In the genomic region with DNA sequence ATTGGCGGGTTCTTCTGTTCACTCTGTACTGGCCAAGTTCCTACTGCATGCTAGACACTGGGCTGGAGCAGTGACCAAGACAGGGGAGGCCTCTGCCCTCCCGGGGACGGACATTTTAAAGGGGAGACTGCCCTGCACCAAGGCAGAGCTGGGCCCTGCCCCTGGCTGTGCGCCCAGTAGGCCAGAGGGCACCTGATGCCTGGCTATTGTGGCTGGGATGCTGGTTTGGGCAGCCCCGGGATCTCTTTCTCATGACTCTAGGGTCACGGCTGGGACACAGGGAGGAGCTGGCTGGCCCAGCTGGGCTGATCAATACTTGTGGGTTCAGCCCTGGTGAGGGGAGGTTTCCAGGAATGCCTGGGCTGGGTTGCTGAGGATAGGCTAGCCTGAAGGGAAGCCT, we compare ENCODE assay signal across 1 cellular context.
A peak's percentile ranks its signal among the peaks of the same experiment; 100 is the strongest.
TF ChIP-seq lines count a peak whose summit lies in the region.

No MANE protein-coding gene starts in this region.

TF ChIP-seq in HepG2, 621 proteins besides CTCF, POLR2A, EP300 and RAD21:
- TF ChIP-seq, protein P1, sequence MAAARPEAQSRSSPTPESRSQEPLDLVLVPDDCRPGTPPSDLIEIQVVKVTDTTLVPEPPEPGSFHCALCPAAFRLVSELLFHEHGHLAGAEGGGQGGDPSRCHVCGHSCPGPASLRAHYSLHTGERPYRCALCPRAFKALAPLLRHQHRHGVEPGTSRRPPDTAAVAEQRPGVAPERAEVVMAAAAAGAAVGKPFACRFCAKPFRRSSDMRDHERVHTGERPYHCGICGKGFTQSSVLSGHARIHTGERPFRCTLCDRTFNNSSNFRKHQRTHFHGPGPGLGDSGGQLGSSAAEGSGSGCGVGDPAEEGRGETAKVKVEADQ (CRISPR knock-in tag; IDR thresholded peaks at IDR 0.05; ENCODE audit: borderline replicate concordance): no peak
- TF ChIP-seq SOX5 (CRISPR knock-in tag; IDR thresholded peaks at IDR 0.05; ENCODE audit: borderline replicate concordance): no peak
- peak; percentile 86 for TF ChIP-seq BCL6 (CRISPR knock-in tag; IDR thresholded peaks at IDR 0.05)
- no peak for TF ChIP-seq ZNF24 (IDR thresholded peaks at IDR 0.05)
- TF ChIP-seq RARA (CRISPR knock-in tag; IDR thresholded peaks at IDR 0.05): peak; percentile 60
- no peak for TF ChIP-seq SP140L (CRISPR knock-in tag; IDR thresholded peaks at IDR 0.05; ENCODE audit: borderline replicate concordance)
- TF ChIP-seq SCMH1 (CRISPR knock-in tag; IDR thresholded peaks at IDR 0.05; ENCODE audit: borderline replicate concordance): no peak
- no peak for TF ChIP-seq ZNF83 (CRISPR knock-in tag; IDR thresholded peaks at IDR 0.05; ENCODE audit: borderline replicate concordance)
- TF ChIP-seq NFYB (CRISPR knock-in tag; IDR thresholded peaks at IDR 0.05): no peak
- TF ChIP-seq, protein P2, sequence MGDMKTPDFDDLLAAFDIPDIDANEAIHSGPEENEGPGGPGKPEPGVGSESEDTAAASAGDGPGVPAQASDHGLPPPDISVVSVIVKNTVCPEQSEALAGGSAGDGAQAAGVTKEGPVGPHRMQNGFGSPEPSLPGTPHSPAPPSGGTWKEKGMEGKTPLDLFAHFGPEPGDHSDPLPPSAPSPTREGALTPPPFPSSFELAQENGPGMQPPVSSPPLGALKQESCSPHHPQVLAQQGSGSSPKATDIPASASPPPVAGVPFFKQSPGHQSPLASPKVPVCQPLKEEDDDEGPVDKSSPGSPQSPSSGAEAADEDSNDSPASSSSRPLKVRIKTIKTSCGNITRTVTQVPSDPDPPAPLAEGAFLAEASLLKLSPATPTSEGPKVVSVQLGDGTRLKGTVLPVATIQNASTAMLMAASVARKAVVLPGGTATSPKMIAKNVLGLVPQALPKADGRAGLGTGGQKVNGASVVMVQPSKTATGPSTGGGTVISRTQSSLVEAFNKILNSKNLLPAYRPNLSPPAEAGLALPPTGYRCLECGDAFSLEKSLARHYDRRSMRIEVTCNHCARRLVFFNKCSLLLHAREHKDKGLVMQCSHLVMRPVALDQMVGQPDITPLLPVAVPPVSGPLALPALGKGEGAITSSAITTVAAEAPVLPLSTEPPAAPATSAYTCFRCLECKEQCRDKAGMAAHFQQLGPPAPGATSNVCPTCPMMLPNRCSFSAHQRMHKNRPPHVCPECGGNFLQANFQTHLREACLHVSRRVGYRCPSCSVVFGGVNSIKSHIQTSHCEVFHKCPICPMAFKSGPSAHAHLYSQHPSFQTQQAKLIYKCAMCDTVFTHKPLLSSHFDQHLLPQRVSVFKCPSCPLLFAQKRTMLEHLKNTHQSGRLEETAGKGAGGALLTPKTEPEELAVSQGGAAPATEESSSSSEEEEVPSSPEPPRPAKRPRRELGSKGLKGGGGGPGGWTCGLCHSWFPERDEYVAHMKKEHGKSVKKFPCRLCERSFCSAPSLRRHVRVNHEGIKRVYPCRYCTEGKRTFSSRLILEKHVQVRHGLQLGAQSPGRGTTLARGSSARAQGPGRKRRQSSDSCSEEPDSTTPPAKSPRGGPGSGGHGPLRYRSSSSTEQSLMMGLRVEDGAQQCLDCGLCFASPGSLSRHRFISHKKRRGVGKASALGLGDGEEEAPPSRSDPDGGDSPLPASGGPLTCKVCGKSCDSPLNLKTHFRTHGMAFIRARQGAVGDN (CRISPR knock-in tag; IDR thresholded peaks at IDR 0.05): no peak
- TF ChIP-seq TCF12 (IDR thresholded peaks at IDR 0.05): no peak
- no peak for TF ChIP-seq TCF12 (CRISPR knock-in tag; IDR thresholded peaks at IDR 0.05)
